Comparison of ENCODE assay signal across 8 cellular contexts in genomic region chr12:123972448-123973401, GRCh38. TPM values are rescaled to one million over a fixed set of nuclear protein-coding genes. Genes with fewer than 3 reads are reported as not detected.
A peak's percentile ranks its signal among the peaks of the same experiment; 100 is the strongest.
DNase-seq lines count a peak whose midpoint lies in the region; ATAC-seq, FAIRE-seq and TF ChIP-seq lines count a peak whose summit lies in the region.

TSS of gene CCDC92 (minus strand) at chr12:123972831. CDS start at chr12:123944305, 28,526 bp downstream.
TSS of gene ZNF664 (plus strand) at chr12:123973215. CDS start at chr12:124012145, 38,930 bp downstream.

- peaks cover 0 to 24% (median 16%) of the 10 kb centered on the region in 4 donors for H3K4me1 ChIP-seq in liver (ENCODE audit: control insufficient read depth in 4 of 4, insufficient read depth in 4 of 4, low read length in 3 of 4)

- no peak for DNase-seq in BJ (ENCODE audit: low read depth)
- DNase-seq in GM19239 (ENCODE audit: insufficient read length, low spot score), result peak; percentile 95
- peak; percentile 86 to 94 for DNase-seq in NCI-H524 (lab: John Stamatoyannopoulos, UW)
- DNase-seq in activated CD4-positive, alpha-beta T cell treated with anti-CD3 and anti-CD28 coated beads, Interleukin-2, amount 50 U/mL, for 1 hour, result peak; percentile 94
- peak; percentile 94 for DNase-seq in stimulated activated CD4-positive, alpha-beta T cell treated with anti-CD3 and anti-CD28 coated beads, Interleukin-4, amount 100 ng/mL, for 24 hours

- H3K9me3 ChIP-seq in liver (ENCODE audit: control insufficient read depth in 4 of 4, low read length in 3 of 4), result no peaks in the 10 kb centered on the region

- WGBS in liver, result 6% methylated on average over 137 of the region's 138 CpGs

- peak within 1 kb of the TSS; percentile 70 for H3K27ac Mint-ChIP-seq in dendritic cell treated with granulocyte-macrophage colony-stimulating factor and Interleukin-4, amounts not matched to agents 40 ng/mL and 50 ng/mL, for 4 days

- CTCF ChIA-PET in BJ (lab: Yijun Ruan, JAX), result interaction anchor here (1.3 kb wide), 1 partner anchor 74 kb away, joined by 3 read pairs; no protein-coding TSS in a partner anchor

- peak within 1 kb of the TSS; percentile 84 for H3K4me3 ChIP-seq in BJ (ENCODE audit: low read depth, low read length)
- peak within 1 kb of the TSS; percentile 83 to 100 (median 89) for H3K4me3 ChIP-seq in liver (ENCODE audit: low read depth in 1 of 3, low read length in 3 of 3)

- H3K36me3 ChIP-seq in BJ (ENCODE audit: control insufficient read depth, insufficient read depth, low read length) (no peaks in the 10 kb centered on the region), liver (ENCODE audit: control insufficient read depth in 4 of 4, insufficient read depth in 3 of 4, low read depth in 1 of 4, low read length in 3 of 4) (no peaks in the 10 kb centered on the region)

- FAIRE-seq in GM19239 (lab: Jason Lieb, UNC), result peak; percentile 86

- H3K9me3 Mint-ChIP-seq in dendritic cell treated with granulocyte-macrophage colony-stimulating factor and Interleukin-4, amounts not matched to agents 40 ng/mL and 50 ng/mL, for 4 days, result no peaks in the 10 kb centered on the region

- peak within 1 kb of the TSS; percentile 74 to 76 for H3K9ac ChIP-seq in liver (ENCODE audit: low read depth in 1 of 2, low read length in 2 of 2)

- H3K27me3 Mint-ChIP-seq in dendritic cell treated with granulocyte-macrophage colony-stimulating factor and Interleukin-4, amounts not matched to agents 40 ng/mL and 50 ng/mL, for 4 days, result peaks cover 6% of the 10 kb centered on the region

- H3K4me3 Mint-ChIP-seq in dendritic cell treated with granulocyte-macrophage colony-stimulating factor and Interleukin-4, amounts not matched to agents 40 ng/mL and 50 ng/mL, for 4 days, result peak within 1 kb of the TSS; percentile 83

- no peak for TF ChIP-seq CTCF in BJ (IDR thresholded peaks at IDR 0.05; ENCODE audit: insufficient read depth, low read depth, low read length)
- TF ChIP-seq CTCF in liver (IDR thresholded peaks at IDR 0.05; ENCODE audit: low read depth, low read length, missing input control), result peak; percentile 37

- ATAC-seq in HG03442 (IDR thresholded peaks at IDR 0.05; ENCODE audit: unreplicated experiment), result peak; percentile 74

- peak within 1 kb of the TSS; percentile 82 to 92 for H3K27ac ChIP-seq in liver (ENCODE audit: low read depth in 1 of 2, low read length in 2 of 2)

- H3K36me3 Mint-ChIP-seq in dendritic cell treated with granulocyte-macrophage colony-stimulating factor and Interleukin-4, amounts not matched to agents 40 ng/mL and 50 ng/mL, for 4 days (ENCODE audit: low read depth), result peaks cover 31% of the 10 kb centered on the region

- intact Hi-C loops in dendritic cell treated with granulocyte-macrophage colony-stimulating factor and Interleukin-4, amounts not matched to agents 40 ng/mL and 50 ng/mL, for 4 days (cut with micrococcal nuclease), result no loop called here

- no peaks in the 10 kb centered on the region for H3K27me3 ChIP-seq in BJ (ENCODE audit: control insufficient read depth, insufficient read depth, low read length)
- no peaks in the 10 kb centered on the region for H3K27me3 ChIP-seq in liver (ENCODE audit: control insufficient read depth in 4 of 4, insufficient read depth in 4 of 4, low read length in 3 of 4)

- TF ChIP-seq RAD21 in liver (IDR thresholded peaks at IDR 0.05), result no peak

- POLR2A ChIA-PET in BJ (lab: Charles Lee), result no interaction called here

- H3K4me1 Mint-ChIP-seq in dendritic cell treated with granulocyte-macrophage colony-stimulating factor and Interleukin-4, amounts not matched to agents 40 ng/mL and 50 ng/mL, for 4 days (ENCODE audit: low read depth), result peaks cover 24% of the 10 kb centered on the region

TF ChIP-seq in liver, 16 proteins besides CTCF, POLR2A, EP300 and RAD21:
- TF ChIP-seq FOXA1 (IDR thresholded peaks at IDR 0.05) (no peak), REST (IDR thresholded peaks at IDR 0.05) (no peak), HNF4A (conservative IDR thresholded peaks at IDR 0.05) (no peak), MAX (IDR thresholded peaks at IDR 0.05) (no peak), JUND (IDR thresholded peaks at IDR 0.05) (no peak), HNF4G (IDR thresholded peaks at IDR 0.05) (no peak), EGR1 (IDR thresholded peaks at IDR 0.05; ENCODE audit: low read depth in 2 of 2) (peak; percentile 16 to 35), NR2F2 (IDR thresholded peaks at IDR 0.05) (no peak)

RNA-seq across cellular contexts. Expression of gene CCDC92, which starts in this region (rescaled TPM):
- polyA plus RNA-seq in BJ (2011; rRNA removed), result 26.8 and 35.9 TPM in 2 replicates
- 16.3 and 18.3 TPM in 2 replicates for polyA minus RNA-seq in BJ (2011; rRNA and poly(A)+ RNA removed)
- 1 to 10 TPM; 2.1 to 6.0 TPM for total RNA-seq in liver
- 10 to 100 TPM; 12.6 to 14.6 TPM for polyA plus RNA-seq in liver

RNA-seq across cellular contexts. Expression of gene ZNF664, which starts in this region (rescaled TPM):
- polyA plus RNA-seq in BJ (2011; rRNA removed) (42.4 and 45.0 TPM in 2 replicates), liver (10 to 100 TPM in 1 of 2 donors, 1 to 10 TPM in 1; 7.2 to 33.5 TPM)
- polyA minus RNA-seq in BJ (2011; rRNA and poly(A)+ RNA removed), result 19.0 and 20.9 TPM in 2 replicates
- 10 to 100 TPM; 25.7 to 40.3 TPM for total RNA-seq in liver
